In the genomic region with DNA sequence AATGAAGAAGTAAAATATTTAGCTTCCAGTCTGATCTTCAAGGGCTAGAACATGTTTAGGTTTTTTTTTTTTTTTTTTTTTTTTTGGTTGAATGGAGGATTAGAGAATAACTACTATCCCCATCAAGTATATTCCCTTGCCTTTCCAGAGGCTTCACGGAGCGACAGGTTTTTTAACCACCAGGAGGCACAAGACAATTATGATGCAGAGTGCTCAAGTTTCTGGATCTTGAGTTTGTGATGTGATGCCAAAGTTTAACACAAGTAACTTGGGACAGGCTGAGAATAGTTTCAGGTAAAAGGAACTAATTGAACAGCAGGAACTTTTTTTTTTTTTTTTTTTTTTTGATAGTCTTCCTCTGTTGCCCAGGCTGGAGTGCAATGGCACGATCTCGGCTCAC, we compare ENCODE assay signal across 1 cellular context.
TF ChIP-seq lines count a peak whose summit lies in the region.

No MANE protein-coding gene starts in this region.

TF ChIP-seq in GM23338, 12 proteins besides CTCF, POLR2A, EP300 and RAD21 (continued from another document):
- TF ChIP-seq, protein P1, sequence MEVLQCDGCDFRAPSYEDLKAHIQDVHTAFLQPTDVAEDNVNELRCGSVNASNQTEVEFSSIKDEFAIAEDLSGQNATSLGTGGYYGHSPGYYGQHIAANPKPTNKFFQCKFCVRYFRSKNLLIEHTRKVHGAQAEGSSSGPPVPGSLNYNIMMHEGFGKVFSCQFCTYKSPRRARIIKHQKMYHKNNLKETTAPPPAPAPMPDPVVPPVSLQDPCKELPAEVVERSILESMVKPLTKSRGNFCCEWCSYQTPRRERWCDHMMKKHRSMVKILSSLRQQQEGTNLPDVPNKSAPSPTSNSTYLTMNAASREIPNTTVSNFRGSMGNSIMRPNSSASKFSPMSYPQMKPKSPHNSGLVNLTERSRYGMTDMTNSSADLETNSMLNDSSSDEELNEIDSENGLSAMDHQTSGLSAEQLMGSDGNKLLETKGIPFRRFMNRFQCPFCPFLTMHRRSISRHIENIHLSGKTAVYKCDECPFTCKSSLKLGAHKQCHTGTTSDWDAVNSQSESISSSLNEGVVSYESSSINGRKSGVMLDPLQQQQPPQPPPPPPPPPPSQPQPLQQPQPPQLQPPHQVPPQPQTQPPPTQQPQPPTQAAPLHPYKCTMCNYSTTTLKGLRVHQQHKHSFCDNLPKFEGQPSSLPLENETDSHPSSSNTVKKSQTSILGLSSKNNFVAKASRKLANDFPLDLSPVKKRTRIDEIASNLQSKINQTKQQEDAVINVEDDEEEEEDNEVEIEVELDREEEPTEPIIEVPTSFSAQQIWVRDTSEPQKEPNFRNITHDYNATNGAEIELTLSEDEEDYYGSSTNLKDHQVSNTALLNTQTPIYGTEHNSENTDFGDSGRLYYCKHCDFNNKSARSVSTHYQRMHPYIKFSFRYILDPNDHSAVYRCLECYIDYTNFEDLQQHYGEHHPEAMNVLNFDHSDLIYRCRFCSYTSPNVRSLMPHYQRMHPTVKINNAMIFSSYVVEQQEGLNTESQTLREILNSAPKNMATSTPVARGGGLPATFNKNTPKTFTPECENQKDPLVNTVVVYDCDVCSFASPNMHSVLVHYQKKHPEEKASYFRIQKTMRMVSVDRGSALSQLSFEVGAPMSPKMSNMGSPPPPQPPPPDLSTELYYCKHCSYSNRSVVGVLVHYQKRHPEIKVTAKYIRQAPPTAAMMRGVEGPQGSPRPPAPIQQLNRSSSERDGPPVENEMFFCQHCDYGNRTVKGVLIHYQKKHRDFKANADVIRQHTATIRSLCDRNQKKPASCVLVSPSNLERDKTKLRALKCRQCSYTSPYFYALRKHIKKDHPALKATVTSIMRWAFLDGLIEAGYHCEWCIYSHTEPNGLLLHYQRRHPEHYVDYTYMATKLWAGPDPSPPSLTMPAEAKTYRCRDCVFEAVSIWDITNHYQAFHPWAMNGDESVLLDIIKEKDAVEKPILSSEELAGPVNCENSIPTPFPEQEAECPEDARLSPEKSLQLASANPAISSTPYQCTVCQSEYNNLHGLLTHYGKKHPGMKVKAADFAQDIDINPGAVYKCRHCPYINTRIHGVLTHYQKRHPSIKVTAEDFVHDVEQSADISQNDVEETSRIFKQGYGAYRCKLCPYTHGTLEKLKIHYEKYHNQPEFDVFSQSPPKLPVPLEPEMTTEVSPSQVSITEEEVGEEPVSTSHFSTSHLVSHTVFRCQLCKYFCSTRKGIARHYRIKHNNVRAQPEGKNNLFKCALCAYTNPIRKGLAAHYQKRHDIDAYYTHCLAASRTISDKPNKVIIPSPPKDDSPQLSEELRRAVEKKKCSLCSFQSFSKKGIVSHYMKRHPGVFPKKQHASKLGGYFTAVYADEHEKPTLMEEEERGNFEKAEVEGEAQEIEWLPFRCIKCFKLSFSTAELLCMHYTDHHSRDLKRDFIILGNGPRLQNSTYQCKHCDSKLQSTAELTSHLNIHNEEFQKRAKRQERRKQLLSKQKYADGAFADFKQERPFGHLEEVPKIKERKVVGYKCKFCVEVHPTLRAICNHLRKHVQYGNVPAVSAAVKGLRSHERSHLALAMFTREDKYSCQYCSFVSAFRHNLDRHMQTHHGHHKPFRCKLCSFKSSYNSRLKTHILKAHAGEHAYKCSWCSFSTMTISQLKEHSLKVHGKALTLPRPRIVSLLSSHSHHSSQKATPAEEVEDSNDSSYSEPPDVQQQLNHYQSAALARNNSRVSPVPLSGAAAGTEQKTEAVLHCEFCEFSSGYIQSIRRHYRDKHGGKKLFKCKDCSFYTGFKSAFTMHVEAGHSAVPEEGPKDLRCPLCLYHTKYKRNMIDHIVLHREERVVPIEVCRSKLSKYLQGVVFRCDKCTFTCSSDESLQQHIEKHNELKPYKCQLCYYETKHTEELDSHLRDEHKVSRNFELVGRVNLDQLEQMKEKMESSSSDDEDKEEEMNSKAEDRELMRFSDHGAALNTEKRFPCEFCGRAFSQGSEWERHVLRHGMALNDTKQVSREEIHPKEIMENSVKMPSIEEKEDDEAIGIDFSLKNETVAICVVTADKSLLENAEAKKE (CRISPR knock-in tag; IDR thresholded peaks at IDR 0.05): no peak
- TF ChIP-seq JUNB (IDR thresholded peaks at IDR 0.05; ENCODE audit: unreplicated experiment) (no peak), ZNF114 (CRISPR knock-in tag; IDR thresholded peaks at IDR 0.05) (no peak), STAT1 (IDR thresholded peaks at IDR 0.05; ENCODE audit: unreplicated experiment) (no peak), CREB1 (CRISPR knock-in tag; IDR thresholded peaks at IDR 0.05; ENCODE audit: low read depth) (no peak), POLR2AphosphoS5 (IDR thresholded peaks at IDR 0.05; ENCODE audit: low read depth) (no peak), NANOG (IDR thresholded peaks at IDR 0.05; ENCODE audit: borderline replicate concordance) (no peak)
- TF ChIP-seq, protein P2, sequence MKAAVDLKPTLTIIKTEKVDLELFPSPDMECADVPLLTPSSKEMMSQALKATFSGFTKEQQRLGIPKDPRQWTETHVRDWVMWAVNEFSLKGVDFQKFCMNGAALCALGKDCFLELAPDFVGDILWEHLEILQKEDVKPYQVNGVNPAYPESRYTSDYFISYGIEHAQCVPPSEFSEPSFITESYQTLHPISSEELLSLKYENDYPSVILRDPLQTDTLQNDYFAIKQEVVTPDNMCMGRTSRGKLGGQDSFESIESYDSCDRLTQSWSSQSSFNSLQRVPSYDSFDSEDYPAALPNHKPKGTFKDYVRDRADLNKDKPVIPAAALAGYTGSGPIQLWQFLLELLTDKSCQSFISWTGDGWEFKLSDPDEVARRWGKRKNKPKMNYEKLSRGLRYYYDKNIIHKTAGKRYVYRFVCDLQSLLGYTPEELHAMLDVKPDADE (IDR thresholded peaks at IDR 0.05): no peak
